Comparison of ENCODE assay signal across 8 cellular contexts in genomic region chr16:34062620-34063253, GRCh38.
DNase-seq lines count a peak whose midpoint lies in the region; ATAC-seq and TF ChIP-seq lines count a peak whose summit lies in the region.
"Not testable (repeated sequence)": the region's sequence is repeated elsewhere in the genome, so short reads cannot be mapped to it uniquely, and the experiment has no call there.

No MANE protein-coding gene starts in this region.

- not testable (repeated sequence) for H3K36me3 ChIP-seq in heart left ventricle; left lung; neuronal stem cell (replicated peaks in 1 of 2; ENCODE audit: control insufficient read depth in 2 of 2, insufficient read depth in 2 of 2, low read length in 2 of 2); upper lobe of right lung

- not testable (repeated sequence) for H3K14ac ChIP-seq in neuronal stem cell (ENCODE audit: low read length)

- WGBS in heart left ventricle, 4 donors = 41 to 60% (median 51%) methylated on average over 4 of the region's 4 CpGs
- 100% methylated on average over 1 of the region's 4 CpGs for WGBS in neuronal stem cell (ENCODE audit: extremely low coverage in 2 of 2, insufficient read length in 2 of 2, insufficient replicate concordance in 1 of 2), 2 donors

- not testable (repeated sequence) for H4K8ac ChIP-seq in neuronal stem cell (ENCODE audit: low read depth, low read length)

- H3K4me1 Mint-ChIP-seq in endothelial cell (ENCODE audit: unreplicated experiment) = not testable (repeated sequence)

- H3K36me3 Mint-ChIP-seq in endothelial cell (ENCODE audit: low read depth, unreplicated experiment) = peaks cover 38% of the 10 kb centered on the region

- not testable (repeated sequence) for H3K4ac ChIP-seq in neuronal stem cell (ENCODE audit: low read length)

- not testable (repeated sequence) for H3K79me1 ChIP-seq in neuronal stem cell (ENCODE audit: low read depth, low read length)

- H2BK15ac ChIP-seq in neuronal stem cell (ENCODE audit: low read length) = not testable (repeated sequence)

- H3K9me3 Mint-ChIP-seq in endothelial cell (ENCODE audit: unreplicated experiment) = peaks cover 45% of the 10 kb centered on the region

- TF ChIP-seq CTCF in endothelial cell (IDR thresholded peaks at IDR 0.05; ENCODE audit: unreplicated experiment); heart left ventricle (IDR thresholded peaks at IDR 0.05); left lung (IDR thresholded peaks at IDR 0.05); upper lobe of right lung (IDR thresholded peaks at IDR 0.05): not testable (repeated sequence)

- not testable (repeated sequence) for H4K91ac ChIP-seq in neuronal stem cell (ENCODE audit: low read depth, low read length, poor library complexity)

- ATAC-seq in GM18505 (IDR thresholded peaks at IDR 0.05; ENCODE audit: unreplicated experiment) (peak; percentile 59), GM21737 (IDR thresholded peaks at IDR 0.05; ENCODE audit: unreplicated experiment) (peak; percentile 60), heart left ventricle (peak; percentile 58 to 81 (median 76)), left lung (peak; percentile 70), upper lobe of right lung (peak; percentile 75)

- H3K9ac ChIP-seq in neuronal stem cell (ENCODE audit: low read depth, low read length, poor library complexity) = not testable (repeated sequence)

- H2AFZ ChIP-seq in neuronal stem cell (ENCODE audit: low read length) = not testable (repeated sequence)

- peaks cover 31% of the 10 kb centered on the region for H3K27me3 Mint-ChIP-seq in endothelial cell (ENCODE audit: unreplicated experiment)

- peak overlapping the region; percentile 9 for H3K4me3 Mint-ChIP-seq in endothelial cell (ENCODE audit: unreplicated experiment)

- H3K4me2 ChIP-seq in neuronal stem cell (ENCODE audit: insufficient read depth, low read length, poor library complexity, severe bottlenecking) = not testable (repeated sequence)

- H3K27me3 ChIP-seq in heart left ventricle; left lung; neuronal stem cell (ENCODE audit: control insufficient read depth in 3 of 3, insufficient read depth in 3 of 3, low read depth in 1 of 3, low read length in 3 of 3); upper lobe of right lung: not testable (repeated sequence)

- H3K27ac ChIP-seq in heart left ventricle; left lung; neuronal stem cell (replicated peaks; ENCODE audit: low read length); upper lobe of right lung: not testable (repeated sequence)

- H3K18ac ChIP-seq in neuronal stem cell (ENCODE audit: low read length) = not testable (repeated sequence)

- TF ChIP-seq POLR2A in GM18505 (IDR thresholded peaks at IDR 0.05; ENCODE audit: borderline replicate concordance, extremely low read depth, insufficient read depth, insufficient read length); heart left ventricle (IDR thresholded peaks at IDR 0.05): not testable (repeated sequence)

- not testable (repeated sequence) for H3K4me1 ChIP-seq in heart left ventricle; left lung; neuronal stem cell (ENCODE audit: control insufficient read depth in 2 of 2, insufficient read depth in 1 of 2, low read depth in 1 of 2, low read length in 2 of 2); upper lobe of right lung

- H2BK5ac ChIP-seq in neuronal stem cell (ENCODE audit: low read length) = not testable (repeated sequence)

- H2BK12ac ChIP-seq in neuronal stem cell (ENCODE audit: low read length) = not testable (repeated sequence)

- not testable (repeated sequence) for H2BK120ac ChIP-seq in neuronal stem cell (ENCODE audit: low read depth, low read length)

- peak overlapping the region; percentile 1 for H3K27ac Mint-ChIP-seq in endothelial cell (ENCODE audit: unreplicated experiment)

- intact Hi-C loops in heart left ventricle (cut with DNase I); left lung (cut with DNase I); upper lobe of right lung (cut with DNase I): not testable (repeated sequence)

- not testable (repeated sequence) for H3K4me3 ChIP-seq in heart left ventricle; left lung; neuronal stem cell (ENCODE audit: low read length in 2 of 2); upper lobe of right lung

- H3K23ac ChIP-seq in neuronal stem cell (ENCODE audit: low read depth, low read length, poor library complexity) = not testable (repeated sequence)

- H3K9me3 ChIP-seq in heart left ventricle (peaks cover 0 to 21% (median 3%) of the 10 kb centered on the region in 12 donors), left lung (peaks cover 0 to 51% of the 10 kb centered on the region in 2 donors), neuronal stem cell (replicated peaks in 1 of 2; ENCODE audit: control insufficient read depth in 2 of 2, insufficient read depth in 1 of 2, low read depth in 1 of 2, low read length in 2 of 2) (peaks cover 0 to 15% of the 10 kb centered on the region in 2 donors)
- H3K9me3 ChIP-seq in upper lobe of right lung = not testable (repeated sequence)

- H2AK5ac ChIP-seq in neuronal stem cell (ENCODE audit: low read depth, low read length) = not testable (repeated sequence)

- peak; percentile 8 for DNase-seq in NAMALWA (ENCODE audit: low spot score)
- DNase-seq in endothelial cell (ENCODE audit: low spot score); heart left ventricle; left lung; upper lobe of right lung: not testable (repeated sequence)
- DNase-seq in neuronal stem cell (ENCODE audit: low spot score) = peak; percentile 11
